8 cellular contexts compared by ENCODE assay signal in the genomic region with DNA sequence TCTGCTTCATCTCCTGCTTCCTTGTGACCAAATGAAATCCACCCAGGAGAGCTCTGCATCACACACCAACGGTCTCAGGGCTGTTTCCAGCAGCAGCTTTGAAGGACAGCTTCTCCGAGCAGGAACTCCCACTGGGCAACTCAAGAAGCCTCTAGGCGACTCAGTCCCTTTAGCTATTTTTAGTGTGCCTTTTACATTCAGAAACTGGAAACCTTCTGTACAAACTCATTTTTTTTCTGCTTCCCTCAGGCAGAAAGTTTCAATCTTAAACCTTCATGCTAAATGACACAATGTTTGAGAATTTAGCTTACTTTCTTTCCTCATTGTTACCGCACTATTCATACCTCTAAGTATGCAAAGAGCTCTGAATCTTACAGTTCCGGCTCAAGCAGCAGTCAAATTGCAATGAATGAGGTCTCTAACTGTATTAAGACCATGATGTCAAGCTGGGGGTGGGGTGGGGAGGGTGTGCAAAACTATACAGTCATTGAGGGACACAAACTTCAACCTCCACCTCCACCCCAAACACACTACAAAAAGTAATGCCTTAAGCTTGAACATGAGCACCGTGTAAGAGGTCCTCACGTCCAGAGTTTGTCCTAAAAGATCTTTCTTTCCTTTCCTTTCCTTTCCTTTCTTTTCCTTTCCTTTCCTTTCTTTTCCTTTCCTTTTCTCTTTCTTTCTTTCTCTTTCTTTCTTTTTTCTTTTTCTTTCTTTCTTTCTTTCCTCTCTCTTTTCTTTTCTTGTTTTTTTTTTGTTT. TPM values are rescaled to one million over a fixed set of nuclear protein-coding genes. Genes with fewer than 3 reads are reported as not detected.
DNase-seq lines count a peak whose midpoint lies in the region; ATAC-seq and TF ChIP-seq lines count a peak whose summit lies in the region.

No MANE protein-coding gene starts in this region.

- no peaks in the 10 kb centered on the region for H3K36me3 ChIP-seq in MG63
- H3K36me3 ChIP-seq in esophagus muscularis mucosa: no peaks in the 10 kb centered on the region

- DNase-seq in NCI-H2227 (lab: John Stamatoyannopoulos, UW; ENCODE audit: unreplicated experiment) (peak; percentile 27), NCI-H2227 treated with DMSO at 0.1 percent for 48 hours (lab: John Stamatoyannopoulos, UW) (no peak), MG63 (peak; percentile 85), esophagus muscularis mucosa (ENCODE audit: extremely low spot score) (no peak), NCI-H526 treated with DMSO at 0.1 percent for 48 hours (lab: John Stamatoyannopoulos, UW) (no peak), retina (no peak), COLO668 (lab: John Stamatoyannopoulos, UW; ENCODE audit: unreplicated experiment) (no peak)

- WGBS in esophagus muscularis mucosa: 42% methylated on average over 7 of the region's 7 CpGs

- no peaks in the 10 kb centered on the region for H3K27me3 ChIP-seq in MG63
- no peaks in the 10 kb centered on the region for H3K27me3 ChIP-seq in esophagus muscularis mucosa

- H3K9me3 ChIP-seq in MG63: no peaks in the 10 kb centered on the region
- H3K9me3 ChIP-seq in esophagus muscularis mucosa: no peaks in the 10 kb centered on the region

- no peak for TF ChIP-seq POLR2A in esophagus muscularis mucosa (IDR thresholded peaks at IDR 0.05; ENCODE audit: low read depth)

- H3K4me3 ChIP-seq in MG63 (peak overlapping the region; percentile 4; the same call in 1 of the 2 replicates), esophagus muscularis mucosa (no peak overlapping the region)

- peak overlapping the region; percentile 21 to 67 (median 50) for H3K27ac ChIP-seq in esophagus muscularis mucosa (replicated peaks in 1 of 4)

- peaks cover 15 to 30% (median 28%) of the 10 kb centered on the region in 4 donors for H3K4me1 ChIP-seq in esophagus muscularis mucosa

- intact Hi-C loops in esophagus muscularis mucosa (cut with DNase I): loop anchor here (5.0 kb wide), 2 partner anchors 107 to 227 kb away; no protein-coding TSS in a partner anchor

- no peak for TF ChIP-seq EP300 in esophagus muscularis mucosa (IDR thresholded peaks at IDR 0.05)

- no peak for TF ChIP-seq CTCF in esophagus muscularis mucosa (IDR thresholded peaks at IDR 0.05)

- peak; percentile 70 for ATAC-seq in GM21825 (IDR thresholded peaks at IDR 0.05; ENCODE audit: unreplicated experiment)

RNA-seq across cellular contexts. Expression of a gene that starts 16.4 kb away (rescaled TPM):
- 21.5 and 43.9 TPM in 2 replicates for total RNA-seq in MG63 (2014; rRNA removed; shearing (Covaris generic); ENCODE audit: low replicate concordance)
- 10 to 100 TPM in 2 of 4 donors, 1 to 10 TPM in 2; 5.8 to 11.1 (median 9.8) TPM for total RNA-seq in esophagus muscularis mucosa

Comparison
In these comparisons a context has a peak if more than half of its experiments do, and no peak if none do; other contexts are left out.
1. DNase-seq: peak in NCI-H2227 (single experiment) and MG63 (single experiment); none in NCI-H2227 treated with DMSO at 0.1 percent for 48 hours (single experiment), esophagus muscularis mucosa (single experiment), NCI-H526 treated with DMSO at 0.1 percent for 48 hours (single experiment), retina (single experiment) and COLO668 (single experiment).